In the genomic region with DNA sequence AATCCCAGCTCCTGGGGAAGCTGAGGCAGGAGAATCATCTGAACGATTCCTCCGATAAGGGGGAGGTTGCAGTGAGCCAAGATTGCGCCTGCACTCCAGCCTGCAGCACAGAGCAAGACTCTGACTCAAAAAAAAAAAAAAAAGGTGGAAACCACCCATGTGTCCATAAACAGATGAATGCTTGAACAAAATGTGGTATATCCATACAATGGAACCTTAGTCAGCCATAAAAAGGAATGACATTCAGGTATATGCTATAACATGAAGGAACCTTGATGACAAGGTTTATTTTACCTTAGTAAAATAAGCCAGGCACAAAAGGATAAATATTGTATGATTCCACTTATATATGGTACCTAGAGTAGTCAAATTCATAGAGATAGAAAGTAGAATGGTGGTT, we compare ENCODE assay signal across 9 cellular contexts. TPM values are rescaled to one million over a fixed set of nuclear protein-coding genes. Genes with fewer than 3 reads are reported as not detected.
"Had no signal": no experiment of that assay in that cellular context is flagged by ENCODE, and none has a peak within 500 bp of the region (broad histone marks: within the 10 kb centered on the region; RNA-seq: fewer than 3 reads in every experiment).

No MANE protein-coding gene starts in this region.

- H3K4me2 ChIP-seq: GM23338 had no signal

- H3K4me3 Mint-ChIP-seq: GM23338, H9, HFFc6 had no signal

- H3K27ac ChIP-seq: GM23248 had no signal

- H3K9me3 Mint-ChIP-seq: HFFc6 had no signal

- DNase-seq: GM23248, GOT3, H7, H9, HCEC 1CT, HFFc6 had no signal

- H3K36me3 ChIP-seq: HAP-1 had no signal

- H3K9me3 ChIP-seq: HAP-1 had no signal

- H2AFZ ChIP-seq: GM23248, GM23338 had no signal

- H3K27ac Mint-ChIP-seq: GM23338, H9, HFFc6 had no signal

- ATAC-seq: GM23338, HCT116 had no signal

- H3K4me3 ChIP-seq: GM23248, GM23338, HAP-1 had no signal

- H3K9ac ChIP-seq: GM23248 had no signal

RNA-seq across cellular contexts. Expression of a gene that starts 2.9 kb away (rescaled TPM):
- total RNA-seq: GM23248 had no signal
